ENCODE assay signal across 16 cellular contexts in genomic region chr11:93510196-93510898, GRCh38.
"Had no signal": no experiment of that assay in that cellular context is flagged by ENCODE, and none has a peak within 500 bp of the region (broad histone marks: within the 10 kb centered on the region; RNA-seq: fewer than 3 reads in every experiment).

No MANE protein-coding gene starts in this region.

- H3K27me3 Mint-ChIP-seq: activated T-cell treated with anti-CD3 and anti-CD28 coated beads, Interleukin-2, amount 50 U/mL, for 24 hours had no signal

- DNase-seq: activated CD4-positive, CD25-positive, alpha-beta regulatory T cell; activated effector memory CD4-positive, alpha-beta T cell treated with Interleukin-2 at 50 U/mL for 16 hours; activated T-cell treated with anti-CD3 and anti-CD28 coated beads, Interleukin-2, amount 50 U/mL, for 24 hours; amygdala; dermis blood vessel endothelial cell; effector memory CD8-positive, alpha-beta T cell; esophagus squamous epithelium; left ventricle myocardium superior; nephron progenitor cell; nucleus accumbens; stimulated activated CD4-positive, alpha-beta T cell treated with anti-CD3 and anti-CD28 coated beads, Interleukin-1b, Interleukin-23, amount 100 ng/mL, for 48 hours; stimulated activated CD8-positive, alpha-beta memory T cell treated with anti-CD3 and anti-CD28 coated beads, Interleukin-4, amount 100 ng/mL, for 48 hours; stimulated activated naive CD4-positive, alpha-beta T cell treated with Interleukin-2 at 50 U/mL for 16 hours; T-helper 9 cell; trophoblast cell had no signal

- H3K4me1 Mint-ChIP-seq: activated naive CD4-positive, alpha-beta T cell treated with anti-CD3 and anti-CD28 coated beads, Interleukin-2, amount 50 U/mL, for 24 hours had no signal

- H3K27ac Mint-ChIP-seq: activated naive CD4-positive, alpha-beta T cell treated with anti-CD3 and anti-CD28 coated beads, Interleukin-2, amount 50 U/mL, for 24 hours; activated T-cell treated with anti-CD3 and anti-CD28 coated beads, Interleukin-2, amount 50 U/mL, for 24 hours; effector memory CD8-positive, alpha-beta T cell; nephron progenitor cell had no signal

- H3K9me3 Mint-ChIP-seq: activated naive CD4-positive, alpha-beta T cell treated with anti-CD3 and anti-CD28 coated beads, Interleukin-2, amount 50 U/mL, for 24 hours; effector memory CD8-positive, alpha-beta T cell had no signal

- H3K4me3 Mint-ChIP-seq: activated naive CD4-positive, alpha-beta T cell treated with anti-CD3 and anti-CD28 coated beads, Interleukin-2, amount 50 U/mL, for 24 hours; activated T-cell treated with anti-CD3 and anti-CD28 coated beads, Interleukin-2, amount 50 U/mL, for 24 hours; effector memory CD8-positive, alpha-beta T cell; nephron progenitor cell had no signal

- H3K36me3 Mint-ChIP-seq: activated naive CD4-positive, alpha-beta T cell treated with anti-CD3 and anti-CD28 coated beads, Interleukin-2, amount 50 U/mL, for 24 hours had no signal

- ATAC-seq: effector memory CD8-positive, alpha-beta T cell; left ventricle myocardium superior had no signal
